Comparison of ENCODE assay signal across 23 cellular contexts in genomic region chr6:156577749-156578148, GRCh38.
DNase-seq lines count a peak whose midpoint lies in the region; ATAC-seq, FAIRE-seq and TF ChIP-seq lines count a peak whose summit lies in the region.
"Had no signal": no experiment of that assay in that cellular context is flagged by ENCODE, and none has a peak within 500 bp of the region (broad histone marks: within the 10 kb centered on the region; RNA-seq: fewer than 3 reads in every experiment).

No MANE protein-coding gene starts in this region.

- CTCF ChIA-PET in HEK293 (lab: Yijun Ruan, JAX) (no interaction called here), OCI-LY7 (lab: Charles Lee; ENCODE audit: unreplicated experiment) (no interaction called here), K562 (lab: Yijun Ruan, JAX; ENCODE audit: low intra/inter-chr PET ratio) (interaction anchor here (0.5 to 0.6 kb wide), 2 partner anchors 83 kb away, joined by 3 to 4 read pairs; no protein-coding TSS in a partner anchor)

- no peak for TF ChIP-seq CTCF in HEK293 (tag by site-specific recombination; IDR thresholded peaks at IDR 0.05)
- no peak for TF ChIP-seq CTCF in OCI-LY7 (conservative IDR thresholded peaks at IDR 0.05; ENCODE audit: low read length)
- TF ChIP-seq CTCF in SU-DHL-6 (IDR thresholded peaks at IDR 0.05; ENCODE audit: insufficient read depth, low read length, poor library complexity, severe bottlenecking) = no peak
- no peak for TF ChIP-seq CTCF in K562 (IDR thresholded peaks at IDR 0.05 in 2 of 3, conservative IDR thresholded peaks at IDR 0.05 in 1 of 3; ENCODE audit: insufficient read depth in 2 of 3, low read depth in 1 of 3, low read length in 3 of 3)
- TF ChIP-seq CTCF in uterus (IDR thresholded peaks at IDR 0.05) = no peak

- DNase-seq in OCI-LY7 (ENCODE audit: low spot score) (peak; percentile 22), K562 (ENCODE audit: extremely low read depth in 1 of 4, low spot score in 3 of 4) (no peak), uterus (no peak), NCI-H1048 (lab: John Stamatoyannopoulos, UW) (no peak), aorta (no peak)
- no peak for DNase-seq in natural killer cell treated with Interleukin-12 subunit alpha and Interleukin-12 subunit beta and Interleukin-15 and Interleukin-18, amount 100 ng/mL, for 72 hours (ENCODE audit: low spot score)
- DNase-seq: AML-193; Caco-2; Calu3; CD4-positive, alpha-beta T cell; CD8-positive, alpha-beta T cell; DMS79 treated with DMSO at 0.1 percent for 48 hours; GF-D8 had no signal

- no peak overlapping the region for H3K4me3 Mint-ChIP-seq in natural killer cell treated with Interleukin-12 subunit alpha and Interleukin-12 subunit beta and Interleukin-15 and Interleukin-18, amount 100 ng/mL, for 72 hours
- H3K4me3 Mint-ChIP-seq: B cell; CD4-positive, alpha-beta T cell; CD8-positive, alpha-beta T cell had no signal

- H3K4me1 ChIP-seq in HEK293 (ENCODE audit: control insufficient read depth, insufficient read depth, low read length) = no peaks in the 10 kb centered on the region
- peaks cover 12% of the 10 kb centered on the region for H3K4me1 ChIP-seq in OCI-LY7 (ENCODE audit: insufficient read depth, low read length, poor library complexity, severe bottlenecking)
- no peaks in the 10 kb centered on the region for H3K4me1 ChIP-seq in K562 (replicated peaks in 1 of 2; ENCODE audit: control insufficient read depth in 2 of 2, insufficient read depth in 2 of 2, low read length in 2 of 2)
- H3K4me1 ChIP-seq in uterus = no peaks in the 10 kb centered on the region
- H3K4me1 ChIP-seq in aorta (ENCODE audit: control insufficient read depth in 1 of 2, insufficient read depth in 2 of 2, low read length in 2 of 2) = no peaks in the 10 kb centered on the region
- H3K4me1 ChIP-seq: A549; BLaER1 treated with 17β-estradiol and CSF1 and Interleukin-3, amounts not matched to agents 10 nM and 100 nM; Caco-2 had no signal

- TF ChIP-seq POLR2A in K562 (conservative IDR thresholded peaks at IDR 0.05) = no peak
- TF ChIP-seq POLR2A in uterus (IDR thresholded peaks at IDR 0.05) = no peak

- H3K79me2 ChIP-seq in OCI-LY7 (ENCODE audit: insufficient read depth, low read depth, low read length) = no peaks in the 10 kb centered on the region
- H3K79me2 ChIP-seq in SU-DHL-6 (ENCODE audit: insufficient read depth, low read length) = no peaks in the 10 kb centered on the region
- no peaks in the 10 kb centered on the region for H3K79me2 ChIP-seq in K562 (ENCODE audit: control insufficient read depth, insufficient read depth, low read length)

- no peak overlapping the region for H3K27ac ChIP-seq in HEK293 (ENCODE audit: extremely low read depth, low read depth, low read length)
- H3K27ac ChIP-seq in OCI-LY7 (ENCODE audit: low read depth, low read length, poor library complexity, severe bottlenecking) = no peak overlapping the region
- H3K27ac ChIP-seq in SU-DHL-6 (ENCODE audit: low read depth, low read length) = no peak overlapping the region
- no peak overlapping the region for H3K27ac ChIP-seq in K562 (ENCODE audit: extremely low read depth, low read depth, low read length)
- H3K27ac ChIP-seq in uterus = no peak overlapping the region
- no peak overlapping the region for H3K27ac ChIP-seq in aorta (ENCODE audit: low read depth in 1 of 2, low read length in 2 of 2)
- H3K27ac ChIP-seq: A549; BLaER1 treated with 17β-estradiol and CSF1 and Interleukin-3, amounts not matched to agents 10 nM and 100 nM; C4-2B had no signal

- H3K36me3 Mint-ChIP-seq in natural killer cell treated with Interleukin-12 subunit alpha and Interleukin-12 subunit beta and Interleukin-15 and Interleukin-18, amount 100 ng/mL, for 72 hours = peaks cover 16% of the 10 kb centered on the region

- no peak for TF ChIP-seq RAD21 in K562 (CRISPR knock-in tag; conservative IDR thresholded peaks at IDR 0.05 in 1 of 2, IDR thresholded peaks at IDR 0.05 in 1 of 2)

- H3K9me3 ChIP-seq in HEK293 (ENCODE audit: control insufficient read depth, insufficient read depth, low read depth, low read length) (no peaks in the 10 kb centered on the region), OCI-LY7 (ENCODE audit: low read length) (peaks cover 50% of the 10 kb centered on the region), SU-DHL-6 (ENCODE audit: insufficient read depth, low read length) (peaks cover 25% of the 10 kb centered on the region; the same call in 1 of the 2 replicates), K562 (replicated peaks; ENCODE audit: control insufficient read depth, insufficient read depth, low read depth, low read length) (no peaks in the 10 kb centered on the region), uterus (peaks cover 0 to 4% of the 10 kb centered on the region in 2 donors), aorta (ENCODE audit: control insufficient read depth, low read length) (peaks cover 9% of the 10 kb centered on the region)

- H3K27me3 Mint-ChIP-seq in natural killer cell treated with Interleukin-12 subunit alpha and Interleukin-12 subunit beta and Interleukin-15 and Interleukin-18, amount 100 ng/mL, for 72 hours = peaks cover 47 to 66% of the 10 kb centered on the region in 2 donors
- H3K27me3 Mint-ChIP-seq: B cell had no signal

- H3K9me3 Mint-ChIP-seq in natural killer cell treated with Interleukin-12 subunit alpha and Interleukin-12 subunit beta and Interleukin-15 and Interleukin-18, amount 100 ng/mL, for 72 hours = peaks cover 13% of the 10 kb centered on the region

- H3K9me2 ChIP-seq in OCI-LY7 (ENCODE audit: insufficient read depth, low read length) = no peaks in the 10 kb centered on the region
- H3K9me2 ChIP-seq in SU-DHL-6 (replicated peaks; ENCODE audit: insufficient read depth, low read length) = no peaks in the 10 kb centered on the region

- no peak overlapping the region for H3K27ac Mint-ChIP-seq in natural killer cell treated with Interleukin-12 subunit alpha and Interleukin-12 subunit beta and Interleukin-15 and Interleukin-18, amount 100 ng/mL, for 72 hours
- H3K27ac Mint-ChIP-seq: B cell; CD4-positive, alpha-beta T cell; CD8-positive, alpha-beta T cell had no signal

- intact Hi-C loops in OCI-LY7 (cut with micrococcal nuclease; ENCODE audit: unreplicated experiment) (no loop called here), K562 (cut with micrococcal nuclease) (loop anchor here (10.0 kb wide), 1 partner anchor 697 kb away; no protein-coding TSS in a partner anchor), uterus (cut with DNase I; ENCODE audit: low total_unique reads) (no loop called here), aorta (cut with DNase I) (no loop called here)

- no peaks in the 10 kb centered on the region for H3K36me3 ChIP-seq in HEK293 (ENCODE audit: control insufficient read depth in 2 of 2, insufficient read depth in 1 of 2, low read length in 2 of 2)
- H3K36me3 ChIP-seq in OCI-LY7 (ENCODE audit: insufficient read depth, low read length) = no peaks in the 10 kb centered on the region; the same call in 1 of the 2 replicates
- H3K36me3 ChIP-seq in SU-DHL-6 (ENCODE audit: low read length) = no peaks in the 10 kb centered on the region
- H3K36me3 ChIP-seq in K562 (ENCODE audit: control insufficient read depth, insufficient read depth, low read length) = no peaks in the 10 kb centered on the region
- no peaks in the 10 kb centered on the region for H3K36me3 ChIP-seq in uterus
- no peaks in the 10 kb centered on the region for H3K36me3 ChIP-seq in aorta (ENCODE audit: control insufficient read depth in 1 of 2, insufficient read depth in 2 of 2, low read length in 1 of 2)
- H3K36me3 ChIP-seq: BLaER1 treated with 17β-estradiol and CSF1 and Interleukin-3, amounts not matched to agents 10 nM and 100 nM had no signal

- no peak for TF ChIP-seq EP300 in K562 (IDR thresholded peaks at IDR 0.05; ENCODE audit: low read length)

- H4K20me1 ChIP-seq in OCI-LY7 (ENCODE audit: insufficient read depth, low read length) (no peaks in the 10 kb centered on the region), SU-DHL-6 (ENCODE audit: low read depth, low read length) (no peaks in the 10 kb centered on the region), K562 (replicated peaks; ENCODE audit: control insufficient read depth, insufficient read depth, low read length) (no peaks in the 10 kb centered on the region)
- H4K20me1 ChIP-seq: BLaER1 treated with 17β-estradiol and CSF1 and Interleukin-3, amounts not matched to agents 10 nM and 100 nM had no signal

- no peaks in the 10 kb centered on the region for H3K27me3 ChIP-seq in SU-DHL-6 (ENCODE audit: low read length)
- peaks cover 0 to 2% of the 10 kb centered on the region in 2 experiments; a peak in 2 of 5 replicates for H3K27me3 ChIP-seq in K562 (ENCODE audit: control insufficient read depth in 2 of 2, insufficient read depth in 2 of 2, low read length in 2 of 2)
- no peaks in the 10 kb centered on the region for H3K27me3 ChIP-seq in uterus
- H3K27me3 ChIP-seq in aorta (ENCODE audit: control insufficient read depth in 1 of 2, insufficient read depth in 2 of 2, low read length in 1 of 2) = no peaks in the 10 kb centered on the region
- H3K27me3 ChIP-seq: BLaER1 treated with 17β-estradiol and CSF1 and Interleukin-3, amounts not matched to agents 10 nM and 100 nM had no signal

- FAIRE-seq in K562 (lab: Jason Lieb, UNC) = no peak
- FAIRE-seq: A549, D721Med, G401.6, GM12892, GM18507 had no signal

- no peaks in the 10 kb centered on the region for H3F3A ChIP-seq in SU-DHL-6 (ENCODE audit: insufficient read depth)

- H3K9ac ChIP-seq in SU-DHL-6 (ENCODE audit: low read length) = no peak overlapping the region
- no peak overlapping the region for H3K9ac ChIP-seq in K562 (ENCODE audit: insufficient read depth in 1 of 2, low read depth in 2 of 2, low read length in 2 of 2)
- H3K9ac ChIP-seq: BLaER1 treated with 17β-estradiol and CSF1 and Interleukin-3, amounts not matched to agents 10 nM and 100 nM had no signal

- H3K9me1 ChIP-seq in K562 (ENCODE audit: control insufficient read depth, insufficient read depth, low read length) = no peaks in the 10 kb centered on the region

- in situ Hi-C loops in K562 (cut with MboI) = no loop called here

- H2AFZ ChIP-seq in OCI-LY7 (ENCODE audit: low read length) (no peak overlapping the region), SU-DHL-6 (ENCODE audit: low read depth, low read length, severe bottlenecking) (no peak overlapping the region), K562 (ENCODE audit: low read depth, low read length) (no peak overlapping the region)

- H3K4me3 ChIP-seq in HEK293 (ENCODE audit: low read depth, low read length) (no peak overlapping the region), OCI-LY7 (ENCODE audit: low read depth, low read length, poor library complexity, severe bottlenecking) (no peak overlapping the region), SU-DHL-6 (ENCODE audit: insufficient read depth, low read length, poor library complexity, severe bottlenecking) (peak overlapping the region; percentile 15), K562 (no peak overlapping the region), uterus (no peak overlapping the region), aorta (ENCODE audit: low read length in 2 of 2) (no peak overlapping the region)
- H3K4me3 ChIP-seq: A549 had no signal

- ATAC-seq in K562 = no peak
- no peak for ATAC-seq in natural killer cell treated with Interleukin-12 subunit alpha and Interleukin-12 subunit beta and Interleukin-15 and Interleukin-18, amount 100 ng/mL, for 72 hours
- no peak for ATAC-seq in aorta (ENCODE audit: low FRiP score)
- ATAC-seq: A549; CD8-positive, alpha-beta T cell had no signal

- H3K4me2 ChIP-seq in OCI-LY7 (ENCODE audit: low read length) (no peak overlapping the region), SU-DHL-6 (ENCODE audit: low read depth, low read length, poor library complexity, severe bottlenecking) (no peak overlapping the region), K562 (ENCODE audit: insufficient read depth, low read length) (no peak overlapping the region)
- H3K4me2 ChIP-seq: A549; BLaER1 treated with 17β-estradiol and CSF1 and Interleukin-3, amounts not matched to agents 10 nM and 100 nM had no signal

- BruUV-seq in OCI-LY7 (replicated peaks; lab: Mats Ljungman, UMichigan) (no TSS peak), K562 (replicated peaks; lab: Mats Ljungman, UMichigan) (no TSS peak)

- POLR2A ChIA-PET in HEK293 (lab: Yijun Ruan, JAX) (no interaction called here), OCI-LY7 (lab: Charles Lee) (interaction anchor here (0.6 kb wide), 1 partner anchor 14 kb away, joined by 3 read pairs; no protein-coding TSS in a partner anchor), K562 (lab: Yijun Ruan, JAX) (no interaction called here)

- H3K4me1 Mint-ChIP-seq in natural killer cell treated with Interleukin-12 subunit alpha and Interleukin-12 subunit beta and Interleukin-15 and Interleukin-18, amount 100 ng/mL, for 72 hours (ENCODE audit: low read depth in 2 of 2) = no peaks in the 10 kb centered on the region
- H3K4me1 Mint-ChIP-seq: B cell had no signal

- 0% methylated on average over 1 of the region's 1 CpG for WGBS in K562 (ENCODE audit: insufficient coverage, low coverage, missing lambda C conversion rate)
- WGBS in aorta, 2 donors = 93 to 97% methylated on average over 1 of the region's 1 CpG

Comparison
In these comparisons a context has a peak if more than half of its experiments do, and no peak if none do; other contexts are left out.
1. Of the 44 proteins assayed by ChIP-seq in both K562 and HEK293: peak only in K562: none; only in HEK293: SETDB1; in both: none; in neither: 43.